Comparison of ENCODE assay signal across 11 cellular contexts in genomic region chr1:51504806-51505525, GRCh38. TPM values are rescaled to one million over a fixed set of nuclear protein-coding genes. Genes with fewer than 3 reads are reported as not detected.
A peak's percentile ranks its signal among the peaks of the same experiment; 100 is the strongest.
DNase-seq lines count a peak whose midpoint lies in the region; ATAC-seq, FAIRE-seq and TF ChIP-seq lines count a peak whose summit lies in the region.
"Had no signal": no experiment of that assay in that cellular context is flagged by ENCODE, and none has a peak within 500 bp of the region (broad histone marks: within the 10 kb centered on the region; RNA-seq: fewer than 3 reads in every experiment).

No MANE protein-coding gene starts in this region.

- WGBS in GM12878 (ENCODE audit: insufficient coverage, insufficient replicate concordance, low lambda C conversion rate, missing lambda C conversion rate) = 1% methylated on average over 11 of the region's 11 CpGs
- 70 to 81% (median 76%) methylated on average over 11 of the region's 11 CpGs for WGBS in spleen, 5 donors
- 96% methylated on average over 11 of the region's 11 CpGs for WGBS in smooth muscle cell (ENCODE audit: low lambda C conversion rate)

- H3K27ac ChIP-seq in GM12878 (ENCODE audit: control insufficient read depth, insufficient read depth) (peak overlapping the region; percentile 95), spleen (peak overlapping the region in 4 of 8 donors; percentile 43 to 68 (median 44)), caudate nucleus (ENCODE audit: low read depth, low read length) (no peak overlapping the region), vagina (no peak overlapping the region), smooth muscle cell (ENCODE audit: low read depth) (no peak overlapping the region)

- DNase-seq in GM12878 (ENCODE audit: low read depth, low spot score) = peak; percentile 60
- no peak for DNase-seq in spleen
- DNase-seq in caudate nucleus (lab: John Stamatoyannopoulos, UW) = no peak
- no peak for DNase-seq in vagina (ENCODE audit: extremely low spot score in 2 of 2)
- no peak for DNase-seq in smooth muscle cell (lab: John Stamatoyannopoulos, UW; ENCODE audit: unreplicated experiment)
- DNase-seq: DMS79 treated with DMSO at 0.1 percent for 48 hours, H9, left cardiac atrium had no signal

- peaks cover 3% of the 10 kb centered on the region for H3F3A ChIP-seq in smooth muscle cell (ENCODE audit: low read depth)

- no peak for TF ChIP-seq POLR2A in GM12878 (IDR thresholded peaks at IDR 0.05; ENCODE audit: low read depth, low read length)
- no peak for TF ChIP-seq POLR2A in spleen (IDR thresholded peaks at IDR 0.05)
- no peak for TF ChIP-seq POLR2A in vagina (IDR thresholded peaks at IDR 0.05)

- H3K4me3 ChIP-seq in GM12878 (peak overlapping the region; percentile 50), spleen (peak overlapping the region in 1 of 8 donors; percentile 15), vagina (no peak overlapping the region), smooth muscle cell (no peak overlapping the region)

- H3K79me2 ChIP-seq in GM12878 (ENCODE audit: control insufficient read depth, insufficient read depth, low read length) (peaks cover 95% of the 10 kb centered on the region), smooth muscle cell (ENCODE audit: low read depth) (peaks cover 87% of the 10 kb centered on the region)

- RAD21 ChIA-PET in GM12878 (lab: Charles Lee; ENCODE audit: unreplicated experiment) = interaction anchor here (0.9 to 7.2 kb wide), 9 partner anchors 8 to 222 kb away, joined by 3 to 111 read pairs (median 7); partner anchors contain the start of gene EPS15

- H3K4me1 ChIP-seq in GM12878 (ENCODE audit: control insufficient read depth, insufficient read depth, low read length) (peaks cover 41% of the 10 kb centered on the region), spleen (peaks cover 16 to 100% (median 72%) of the 10 kb centered on the region in 6 donors), vagina (peaks cover 37% of the 10 kb centered on the region), smooth muscle cell (ENCODE audit: low read depth) (no peaks in the 10 kb centered on the region)

- in situ Hi-C loops in GM12878 (cut with MboI) = no loop called here

- peak overlapping the region; percentile 73 for H3K9ac ChIP-seq in GM12878 (ENCODE audit: control insufficient read depth, insufficient read depth, low read length)
- H3K9ac ChIP-seq in smooth muscle cell (ENCODE audit: low read depth) = no peak overlapping the region

- H3K27me3 ChIP-seq in GM12878 (replicated peaks in 1 of 2; ENCODE audit: control insufficient read depth in 2 of 2, insufficient read depth in 2 of 2, low read length in 1 of 2) = no peaks in the 10 kb centered on the region
- H3K27me3 ChIP-seq in spleen (replicated peaks in 1 of 7) = no peaks in the 10 kb centered on the region
- H3K27me3 ChIP-seq in vagina = no peaks in the 10 kb centered on the region
- H3K27me3 ChIP-seq in smooth muscle cell (ENCODE audit: low read depth) = no peaks in the 10 kb centered on the region

- SMC1A ChIA-PET in GM12878 (lab: Charles Lee; ENCODE audit: uncharacterized antibody, unreplicated experiment) = interaction anchor here (0.8 to 10.1 kb wide), 12 partner anchors 9 to 894 kb away, joined by 3 to 147 read pairs (median 4); partner anchors contain the start of gene EPS15

- POLR2A ChIA-PET in GM12878 (lab: Charles Lee) = interaction anchor here (0.6 to 6.8 kb wide), 16 partner anchors 8 to 231 kb away, joined by 3 to 83 read pairs (median 4); partner anchors contain the start of gene EPS15

- no peak for TF ChIP-seq RAD21 in GM12878 (IDR thresholded peaks at IDR 0.05; ENCODE audit: insufficient read depth, low read depth, low read length)

- TF ChIP-seq CTCF in GM12878 (IDR thresholded peaks at IDR 0.05 in 2 of 3, conservative IDR thresholded peaks at IDR 0.05 in 1 of 3; ENCODE audit: control insufficient read depth in 2 of 3, extremely low read depth in 1 of 3, insufficient read depth in 1 of 3, low read depth in 3 of 3, low read length in 3 of 3) = no peak
- no peak for TF ChIP-seq CTCF in spleen (IDR thresholded peaks at IDR 0.05 in 8 of 11, conservative IDR thresholded peaks at IDR 0.05 in 3 of 11)
- no peak for TF ChIP-seq CTCF in vagina (IDR thresholded peaks at IDR 0.05)
- no peak for TF ChIP-seq CTCF in smooth muscle cell (IDR thresholded peaks at IDR 0.05; ENCODE audit: borderline replicate concordance, insufficient read depth, poor library complexity, severe bottlenecking)

- H4K20me1 ChIP-seq in GM12878 (ENCODE audit: control insufficient read depth, insufficient read depth) (no peaks in the 10 kb centered on the region), smooth muscle cell (ENCODE audit: low read depth) (peaks cover 44% of the 10 kb centered on the region)

- ATAC-seq in GM18502 (IDR thresholded peaks at IDR 0.05; ENCODE audit: poor library complexity, unreplicated experiment) = peak; percentile 43
- ATAC-seq in GM19351 (IDR thresholded peaks at IDR 0.05; ENCODE audit: unreplicated experiment) = peak; percentile 43
- peak; percentile 29 for ATAC-seq in HG03280 (IDR thresholded peaks at IDR 0.05; ENCODE audit: unreplicated experiment)
- peak; percentile 66 for ATAC-seq in GM12878
- ATAC-seq: left cardiac atrium had no signal

- H3K36me3 ChIP-seq in GM12878 (ENCODE audit: control insufficient read depth in 2 of 2, insufficient read depth in 2 of 2, low read length in 1 of 2) (peaks cover 0 to 2% of the 10 kb centered on the region in 2 experiments; a peak in 1 of 4 replicates), spleen (peaks cover 0 to 35% (median 0%) of the 10 kb centered on the region in 6 donors), vagina (peaks cover 0 to 9% of the 10 kb centered on the region in 2 donors), smooth muscle cell (ENCODE audit: low read depth) (no peaks in the 10 kb centered on the region)

- H2AFZ ChIP-seq in GM12878 (ENCODE audit: control insufficient read depth, low read depth, low read length) (0 out of 2 replicates have a peak overlapping the region, but pooled peaks have one; percentile 29), smooth muscle cell (ENCODE audit: low read depth) (no peak overlapping the region)

- CTCF ChIA-PET in GM12878 (lab: Yijun Ruan, JAX) = interaction anchor here (0.8 to 2.8 kb wide), 6 partner anchors 8 to 42 kb away, joined by 3 to 19 read pairs (median 6); no protein-coding TSS in a partner anchor

- TF ChIP-seq EP300 in GM12878 (IDR thresholded peaks at IDR 0.05; ENCODE audit: borderline replicate concordance in 1 of 2, control insufficient read depth in 1 of 2, low read depth in 2 of 2, low read length in 2 of 2) = peak; percentile 43 to 89; a peak in 3 of 4 replicates

- intact Hi-C loops in GM12878 (cut with micrococcal nuclease; ENCODE audit: unreplicated experiment) = loop anchor here (2.0 kb wide), 1 partner anchor 14 kb away; no protein-coding TSS in a partner anchor
- intact Hi-C loops in spleen (cut with DNase I; ENCODE audit: low total_unique reads) = no loop called here
- intact Hi-C loops in vagina (cut with DNase I) = no loop called here

- peaks cover 1% of the 10 kb centered on the region; the same call in 2 of the 3 replicates for H3K9me3 ChIP-seq in GM12878 (replicated peaks; ENCODE audit: control insufficient read depth, insufficient read depth, low read length)
- H3K9me3 ChIP-seq in spleen = no peaks in the 10 kb centered on the region
- no peaks in the 10 kb centered on the region for H3K9me3 ChIP-seq in vagina
- H3K9me3 ChIP-seq in smooth muscle cell (replicated peaks; ENCODE audit: low read depth) = no peaks in the 10 kb centered on the region

- peak overlapping the region; percentile 79 for H3K4me2 ChIP-seq in GM12878 (ENCODE audit: control insufficient read depth, insufficient read depth)
- H3K4me2 ChIP-seq in smooth muscle cell = no peak overlapping the region

- BruUV-seq in GM12878 (replicated peaks; lab: Mats Ljungman, UMichigan) = no TSS peak

- FAIRE-seq in GM12878 (lab: Jason Lieb, UNC) = no peak

TF ChIP-seq in GM12878, 131 proteins besides CTCF, POLR2A, EP300 and RAD21 (continues in another document):
- TF ChIP-seq KDM1A (IDR thresholded peaks at IDR 0.05; ENCODE audit: borderline replicate concordance) (no peak), RAD51 (IDR thresholded peaks at IDR 0.05) (peak; percentile 43; the same call in 1 of the 2 replicates), ZBED1 (IDR thresholded peaks at IDR 0.05; ENCODE audit: borderline replicate concordance) (0 out of 2 replicates have a peak, but pooled peaks have one; percentile 51), ZNF384 (IDR thresholded peaks at IDR 0.05; ENCODE audit: borderline replicate concordance, low read depth, low read length) (peak; percentile 81), ZNF217 (IDR thresholded peaks at IDR 0.05) (0 out of 2 replicates have a peak, but pooled peaks have one; percentile 41), IKZF2 (IDR thresholded peaks at IDR 0.05) (peak; percentile 73 to 81), SPI1 (IDR thresholded peaks at IDR 0.05; ENCODE audit: borderline replicate concordance, insufficient read depth, low read depth, low read length) (peak; percentile 57; the same call in 1 of the 2 replicates), EZH2 (IDR thresholded peaks at IDR 0.05; ENCODE audit: borderline replicate concordance, control insufficient read depth, low read depth, low read length) (no peak)

RNA-seq across cellular contexts. Expression of gene EPS15, which starts 14.1 kb away (rescaled TPM):
- 323 and 356 TPM in 2 replicates for total RNA-seq in GM12878 (2013; cell fraction: nucleolus; rRNA removed)
- total RNA-seq in GM12878 (2014; rRNA removed) (53.4 and 65.1 TPM in 2 replicates), GM12878 (2014; rRNA removed; fragmentation: Illumina TruSeq; extraction: Trizol) (71.6 and 75.1 TPM in 2 replicates), GM12878 (2021) (87.8 and 88.2 TPM in 2 replicates), spleen (100 to 1,000 TPM in 6 of 7 donors, 10 to 100 TPM in 1; 94.4 to 142 (median 132) TPM), vagina (70.5 TPM), smooth muscle cell (36.6 and 54.3 TPM in 2 replicates)
- polyA plus RNA-seq in GM12878 (2011; ENCODE audit: low read depth) = 19.0 TPM
- polyA plus RNA-seq in GM12878 (2011; rRNA removed) (61.9 and 86.3 TPM in 2 replicates), GM12878 (2014; fragmentation: Illumina TruSeq; extraction: Trizol) (60.6 and 80.7 TPM in 2 replicates), GM12878 (2014; fragmentation: Nextera tagmentation; extraction: Ambion mirVana) (10 to 100 TPM; 24.7 to 49.5 TPM), GM12878 (2014; rRNA removed) (37.6 and 43.3 TPM in 2 replicates), GM12878 (2016; fragmentation: Nextera tagmentation; extraction: Ambion mirVana) (10 to 100 TPM; 55.5 to 57.1 TPM), spleen (10 to 100 TPM; 24.2 to 31.3 (median 26.3) TPM), smooth muscle cell (9.0 and 12.2 TPM in 2 replicates)
- 23.5 and 33.2 TPM in 2 replicates for polyA plus RNA-seq in GM12878 (2011; cell fraction: cytosol; rRNA removed)
- polyA plus RNA-seq in GM12878 (2011; cell fraction: nucleus; rRNA removed) = 33.4 and 34.4 TPM in 2 replicates
- polyA plus RNA-seq in GM12878 (2012) = 27.6 and 33.8 TPM in 2 replicates
- polyA minus RNA-seq in GM12878 (2011; rRNA and poly(A)+ RNA removed) = 79.6 and 113 TPM in 2 replicates
- 37.7 and 45.4 TPM in 2 replicates for polyA minus RNA-seq in GM12878 (2011; cell fraction: cytosol; rRNA and poly(A)+ RNA removed)
- polyA minus RNA-seq in GM12878 (2011; cell fraction: nucleus; rRNA and poly(A)+ RNA removed) = 29.9 and 40.9 TPM in 2 replicates
